In the genomic region with DNA sequence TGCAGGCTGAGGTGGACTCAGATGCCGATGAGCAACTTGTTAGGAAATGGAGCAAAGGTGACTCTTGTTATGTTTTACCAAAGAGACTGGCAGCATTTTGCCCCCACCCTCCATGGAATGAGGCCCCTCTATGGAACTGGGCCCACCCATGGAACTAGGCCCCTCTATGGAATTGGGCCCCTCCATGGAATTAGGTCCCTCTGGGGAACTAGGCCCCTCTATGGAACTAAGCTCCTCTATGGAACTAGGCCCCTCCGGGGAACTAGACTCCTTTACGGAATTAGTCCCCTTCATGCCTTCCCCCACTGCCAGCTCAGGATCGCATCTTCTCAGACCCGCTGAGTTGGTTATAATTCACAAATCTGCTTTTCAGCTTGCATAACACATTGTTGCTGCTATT, we compare ENCODE assay signal across 38 cellular contexts.
"Had no signal": no experiment of that assay in that cellular context is flagged by ENCODE, and none has a peak within 500 bp of the region (broad histone marks: within the 10 kb centered on the region; RNA-seq: fewer than 3 reads in every experiment).

No MANE protein-coding gene starts in this region.

- H3K27me3 ChIP-seq: adrenal gland, ascending aorta, body of pancreas, brain microvascular endothelial cell, breast epithelium, cardiac muscle cell had no signal

- H3K4me3 Mint-ChIP-seq: activated naive CD4-positive, alpha-beta T cell treated with anti-CD3 and anti-CD28 coated beads for 36 hours; activated naive CD4-positive, alpha-beta T cell treated with anti-CD3 and anti-CD28 coated beads, Interleukin-2, amount 10 ng/mL, durations not matched to agents 7 days and 5 days; activated naive CD4-positive, alpha-beta T cell treated with anti-CD3 and anti-CD28 coated beads, Interleukin-2, amount 50 U/mL, for 24 hours; activated naive CD8-positive, alpha-beta T cell; activated naive CD8-positive, alpha-beta T cell treated with anti-CD3 and anti-CD28 coated beads for 36 hours; activated naive CD8-positive, alpha-beta T cell treated with anti-CD3 and anti-CD28 coated beads, Interleukin-2, amount 10 ng/mL, durations not matched to agents 7 days and 5 days; activated naive CD8-positive, alpha-beta T cell treated with anti-CD3 and anti-CD28 coated beads, Interleukin-2, amount 50 U/mL, for 24 hours; activated T-cell treated with anti-CD3 and anti-CD28 coated beads, Interleukin-2, amount 50 U/mL, for 24 hours; activated T-cell treated with anti-CD3 and anti-CD28 coated beads, Interleukin-2, amount 50 U/mL, for 4 hours; activated T-cell treated with anti-CD3 and anti-CD28 coated beads, Interleukin-2, amount 50 U/mL, for 72 hours; activated T-helper 1 cell treated with anti-CD3 and anti-CD28 coated beads, Interleukin-12 subunit alpha, Interleukin-12 subunit beta, Interleukin-2, Interleukin-4 antibody, amounts not matched to agents 30 ng/mL and 10 ng/mL and 1 ng/mL, durations not matched to agents 14 hours and 24 hours and 36 hours; activated T-helper 17 cell treated with anti-CD3 and anti-CD28 coated beads, Interleukin-2, amount 50 U/mL, for 72 hours; brain; central memory CD8-positive, alpha-beta T cell had no signal

- H3K27me3 Mint-ChIP-seq: activated naive CD4-positive, alpha-beta T cell treated with anti-CD3 and anti-CD28 coated beads, Interleukin-2, amount 10 ng/mL, durations not matched to agents 7 days and 5 days had no signal

- H3K36me3 Mint-ChIP-seq: activated naive CD4-positive, alpha-beta T cell treated with anti-CD3 and anti-CD28 coated beads, Interleukin-2, amount 10 ng/mL, durations not matched to agents 7 days and 5 days; activated naive CD4-positive, alpha-beta T cell treated with anti-CD3 and anti-CD28 coated beads, Interleukin-2, amount 50 U/mL, for 24 hours; activated naive CD8-positive, alpha-beta T cell; activated naive CD8-positive, alpha-beta T cell treated with anti-CD3 and anti-CD28 coated beads for 36 hours; activated naive CD8-positive, alpha-beta T cell treated with anti-CD3 and anti-CD28 coated beads, Interleukin-2, amount 10 ng/mL, durations not matched to agents 7 days and 5 days; brain had no signal

- H3K4me1 Mint-ChIP-seq: activated naive CD4-positive, alpha-beta T cell treated with anti-CD3 and anti-CD28 coated beads, Interleukin-2, amount 10 ng/mL, durations not matched to agents 7 days and 5 days; activated naive CD4-positive, alpha-beta T cell treated with anti-CD3 and anti-CD28 coated beads, Interleukin-2, amount 50 U/mL, for 24 hours; activated naive CD8-positive, alpha-beta T cell treated with anti-CD3 and anti-CD28 coated beads, Interleukin-2, amount 10 ng/mL, durations not matched to agents 7 days and 5 days; activated naive CD8-positive, alpha-beta T cell treated with anti-CD3 and anti-CD28 coated beads, Interleukin-2, amount 50 U/mL, for 24 hours; activated T-helper 17 cell treated with anti-CD3 and anti-CD28 coated beads, Interleukin-2, amount 50 U/mL, for 72 hours; central memory CD8-positive, alpha-beta T cell had no signal

- H3K27ac ChIP-seq: adrenal gland, ascending aorta, body of pancreas, brain microvascular endothelial cell, cardiac muscle cell had no signal

- H3K9me3 ChIP-seq: adrenal gland, ascending aorta, body of pancreas, breast epithelium had no signal

- H3K9me3 Mint-ChIP-seq: activated naive CD4-positive, alpha-beta T cell treated with anti-CD3 and anti-CD28 coated beads, Interleukin-2, amount 50 U/mL, for 24 hours; activated T-cell treated with anti-CD3 and anti-CD28 coated beads, Interleukin-2, amount 50 U/mL, for 4 hours; activated T-helper 2 cell treated with anti-CD3 and anti-CD28 coated beads, Interferon-gamma antibody, Interleukin-2, Interleukin-4, amounts not matched to agents 10 μg/mL and 5 μg/mL and 100 μg/mL, durations not matched to agents 14 hours and 24 hours and 36 hours; central memory CD8-positive, alpha-beta T cell had no signal

- H3K4me1 ChIP-seq: adrenal gland, ascending aorta, body of pancreas, breast epithelium had no signal

- H3K36me3 ChIP-seq: adrenal gland, ascending aorta, brain microvascular endothelial cell, breast epithelium, cardiac muscle cell had no signal

- DNase-seq: activated effector memory CD4-positive, alpha-beta T cell treated with anti-CD3 and anti-CD28 coated beads, Interleukin-2, amount 50 U/mL, for 16 hours; activated effector memory CD4-positive, alpha-beta T cell treated with Interleukin-2 at 50 U/mL for 16 hours; activated gamma-delta T cell; activated gamma-delta T cell treated with Interleukin-2 at 50 U/mL for 16 hours; activated naive CD4-positive, alpha-beta T cell; activated naive CD4-positive, alpha-beta T cell treated with anti-CD3 and anti-CD28 coated beads for 36 hours; activated naive CD4-positive, alpha-beta T cell treated with anti-CD3 and anti-CD28 coated beads, Interleukin-2, amount 10 ng/mL, durations not matched to agents 7 days and 5 days; activated naive CD4-positive, alpha-beta T cell treated with anti-CD3 and anti-CD28 coated beads, Interleukin-2, amount 50 U/mL, for 16 hours; activated naive CD4-positive, alpha-beta T cell treated with Interleukin-2 at 50 U/mL for 16 hours; activated naive CD8-positive, alpha-beta T cell treated with anti-CD3 and anti-CD28 coated beads for 36 hours; activated naive CD8-positive, alpha-beta T cell treated with anti-CD3 and anti-CD28 coated beads, Interleukin-2, amount 10 ng/mL, durations not matched to agents 7 days and 5 days; activated naive CD8-positive, alpha-beta T cell treated with anti-CD3 and anti-CD28 coated beads, Interleukin-2, amount 50 U/mL, for 24 hours; activated T-cell treated with anti-CD3 and anti-CD28 coated beads for 4 hours; activated T-cell treated with anti-CD3 and anti-CD28 coated beads, Interleukin-2, amount 50 U/mL, for 1 hour; activated T-cell treated with anti-CD3 and anti-CD28 coated beads, Interleukin-2, amount 50 U/mL, for 24 hours; activated T-cell treated with anti-CD3 and anti-CD28 coated beads, Interleukin-2, amount 50 U/mL, for 4 hours; activated T-cell treated with anti-CD3 and anti-CD28 coated beads, Interleukin-2, amount 50 U/mL, for 48 hours; activated T-cell treated with anti-CD3 and anti-CD28 coated beads, Interleukin-2, amount 50 U/mL, for 72 hours; adrenal gland; amniotic stem cell; amygdala; aorta; body of pancreas; brain microvascular endothelial cell; caudate nucleus; central memory CD4-positive, alpha-beta T cell; cerebellar nuclear complex had no signal

- H3K27ac Mint-ChIP-seq: activated naive CD4-positive, alpha-beta T cell treated with anti-CD3 and anti-CD28 coated beads for 36 hours; activated naive CD4-positive, alpha-beta T cell treated with anti-CD3 and anti-CD28 coated beads, Interleukin-2, amount 10 ng/mL, durations not matched to agents 7 days and 5 days; activated naive CD4-positive, alpha-beta T cell treated with anti-CD3 and anti-CD28 coated beads, Interleukin-2, amount 50 U/mL, for 24 hours; activated naive CD4-positive, alpha-beta T cell treated with anti-CD3 and anti-CD28 coated beads, Interleukin-2, amount 50 U/mL, for 72 hours; activated naive CD8-positive, alpha-beta T cell; activated naive CD8-positive, alpha-beta T cell treated with anti-CD3 and anti-CD28 coated beads for 36 hours; activated naive CD8-positive, alpha-beta T cell treated with anti-CD3 and anti-CD28 coated beads, Interleukin-2, amount 10 ng/mL, durations not matched to agents 7 days and 5 days; activated naive CD8-positive, alpha-beta T cell treated with anti-CD3 and anti-CD28 coated beads, Interleukin-2, amount 50 U/mL, for 24 hours; activated T-cell treated with anti-CD3 and anti-CD28 coated beads, Interleukin-2, amount 50 U/mL, for 24 hours; activated T-cell treated with anti-CD3 and anti-CD28 coated beads, Interleukin-2, amount 50 U/mL, for 72 hours; activated T-helper 1 cell treated with anti-CD3 and anti-CD28 coated beads, Interleukin-12 subunit alpha, Interleukin-12 subunit beta, Interleukin-2, Interleukin-4 antibody, amounts not matched to agents 30 ng/mL and 10 ng/mL and 1 ng/mL, durations not matched to agents 14 hours and 24 hours and 36 hours; activated T-helper 17 cell treated with anti-CD3 and anti-CD28 coated beads, Interleukin-2, amount 50 U/mL, for 72 hours; activated T-helper 2 cell treated with anti-CD3 and anti-CD28 coated beads, Interferon-gamma antibody, Interleukin-2, Interleukin-4, amounts not matched to agents 10 μg/mL and 5 μg/mL and 100 μg/mL, durations not matched to agents 14 hours and 24 hours and 36 hours; brain had no signal

- H3K4me3 ChIP-seq: adrenal gland, ascending aorta, body of pancreas, breast epithelium, cardiac muscle cell had no signal

- ATAC-seq: activated naive CD4-positive, alpha-beta T cell treated with anti-CD3 and anti-CD28 coated beads, Interleukin-2, amount 50 U/mL, for 72 hours; activated naive CD8-positive, alpha-beta T cell treated with anti-CD3 and anti-CD28 coated beads, Interleukin-2, amount 50 U/mL, for 24 hours; activated T-cell treated with anti-CD3 and anti-CD28 coated beads, Interleukin-2, amount 50 U/mL, for 4 hours; activated T-cell treated with anti-CD3 and anti-CD28 coated beads, Interleukin-2, amount 50 U/mL, for 72 hours; activated T-helper 17 cell treated with anti-CD3 and anti-CD28 coated beads, Interleukin-2, amount 50 U/mL, for 72 hours; body of pancreas had no signal
